Comparison of ENCODE assay signal across 2 cellular contexts in the genomic region with DNA sequence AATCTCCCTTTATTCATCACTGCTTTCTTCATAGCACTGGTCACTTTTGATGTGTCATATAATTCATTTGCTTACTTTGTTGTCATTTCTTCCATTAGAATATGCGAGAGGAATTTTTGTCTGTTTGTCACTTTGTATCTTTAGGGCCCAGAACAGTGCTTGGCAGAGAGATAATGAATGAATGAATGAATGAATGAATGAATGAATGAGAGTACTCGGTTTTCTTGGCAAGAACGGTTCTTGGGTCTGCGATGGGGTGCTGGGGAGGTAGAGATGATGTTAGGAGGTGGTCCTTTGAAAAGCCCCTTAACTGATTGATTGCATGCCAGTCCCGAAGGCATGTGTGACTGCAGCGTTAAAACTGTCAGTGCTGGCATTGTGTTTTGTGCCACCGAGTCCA.
TF ChIP-seq lines count a peak whose summit lies in the region.

No MANE protein-coding gene starts in this region.

TF ChIP-seq in IMR-90, 13 proteins besides CTCF, POLR2A, EP300 and RAD21:
- TF ChIP-seq BHLHE40 (IDR thresholded peaks at IDR 0.05; ENCODE audit: low read depth, low read length) (no peak), SMC3 (IDR thresholded peaks at IDR 0.05; ENCODE audit: low read depth, low read length) (no peak), MAFK (IDR thresholded peaks at IDR 0.05; ENCODE audit: low read depth, low read length) (no peak), MAZ (IDR thresholded peaks at IDR 0.05; ENCODE audit: borderline replicate concordance, low read depth, low read length) (no peak), NFE2L2 (IDR thresholded peaks at IDR 0.05; ENCODE audit: low read depth, low read length) (no peak), MXI1 (IDR thresholded peaks at IDR 0.05; ENCODE audit: borderline replicate concordance, low read depth, low read length) (no peak), CEBPB (IDR thresholded peaks at IDR 0.05; ENCODE audit: low read depth, low read length) (no peak), RFX5 (IDR thresholded peaks at IDR 0.05; ENCODE audit: low read depth, low read length) (no peak), FOS (IDR thresholded peaks at IDR 0.05; ENCODE audit: low read depth, low read length) (no peak), CHD1 (IDR thresholded peaks at IDR 0.05; ENCODE audit: low read depth, low read length) (no peak), RCOR1 (IDR thresholded peaks at IDR 0.05; ENCODE audit: insufficient replicate concordance, low read length) (no peak)
- TF ChIP-seq, protein P1, sequence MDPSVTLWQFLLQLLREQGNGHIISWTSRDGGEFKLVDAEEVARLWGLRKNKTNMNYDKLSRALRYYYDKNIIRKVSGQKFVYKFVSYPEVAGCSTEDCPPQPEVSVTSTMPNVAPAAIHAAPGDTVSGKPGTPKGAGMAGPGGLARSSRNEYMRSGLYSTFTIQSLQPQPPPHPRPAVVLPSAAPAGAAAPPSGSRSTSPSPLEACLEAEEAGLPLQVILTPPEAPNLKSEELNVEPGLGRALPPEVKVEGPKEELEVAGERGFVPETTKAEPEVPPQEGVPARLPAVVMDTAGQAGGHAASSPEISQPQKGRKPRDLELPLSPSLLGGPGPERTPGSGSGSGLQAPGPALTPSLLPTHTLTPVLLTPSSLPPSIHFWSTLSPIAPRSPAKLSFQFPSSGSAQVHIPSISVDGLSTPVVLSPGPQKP (IDR thresholded peaks at IDR 0.05; ENCODE audit: borderline replicate concordance, low read depth, low read length): no peak
- TF ChIP-seq, protein P2, sequence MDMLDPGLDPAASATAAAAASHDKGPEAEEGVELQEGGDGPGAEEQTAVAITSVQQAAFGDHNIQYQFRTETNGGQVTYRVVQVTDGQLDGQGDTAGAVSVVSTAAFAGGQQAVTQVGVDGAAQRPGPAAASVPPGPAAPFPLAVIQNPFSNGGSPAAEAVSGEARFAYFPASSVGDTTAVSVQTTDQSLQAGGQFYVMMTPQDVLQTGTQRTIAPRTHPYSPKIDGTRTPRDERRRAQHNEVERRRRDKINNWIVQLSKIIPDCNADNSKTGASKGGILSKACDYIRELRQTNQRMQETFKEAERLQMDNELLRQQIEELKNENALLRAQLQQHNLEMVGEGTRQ (IDR thresholded peaks at IDR 0.05; ENCODE audit: low read depth, low read length): no peak

TF ChIP-seq in HepG2, 621 proteins besides CTCF, POLR2A, EP300 and RAD21:
- TF ChIP-seq ZFP62 (CRISPR knock-in tag; IDR thresholded peaks at IDR 0.05) (no peak), ZNF24 (IDR thresholded peaks at IDR 0.05) (peak; percentile 85)
